ENCODE assay signal across 8 cellular contexts in genomic region chr16:85554114-85554790, GRCh38. TPM values are rescaled to one million over a fixed set of nuclear protein-coding genes. Genes with fewer than 3 reads are reported as not detected.
DNase-seq lines count a peak whose midpoint lies in the region; ATAC-seq and TF ChIP-seq lines count a peak whose summit lies in the region.

No MANE protein-coding gene starts in this region.

- H3K4me2 ChIP-seq in neural cell (ENCODE audit: low read length): peak overlapping the region; percentile 95

- TF ChIP-seq RAD21 in neural cell (conservative IDR thresholded peaks at IDR 0.05): peak; percentile 33

- no peaks in the 10 kb centered on the region for H3K9me3 Mint-ChIP-seq in activated T-helper 1 cell treated with anti-CD3 and anti-CD28 coated beads, Interleukin-12 subunit alpha, Interleukin-12 subunit beta, Interleukin-2, Interleukin-4 antibody, amounts not matched to agents 30 ng/mL and 10 ng/mL and 1 ng/mL, durations not matched to agents 14 hours and 24 hours and 36 hours

- peak; percentile 52 for ATAC-seq in HG03460 (IDR thresholded peaks at IDR 0.05; ENCODE audit: unreplicated experiment)

- H3K4me1 Mint-ChIP-seq in activated T-helper 1 cell treated with anti-CD3 and anti-CD28 coated beads, Interleukin-12 subunit alpha, Interleukin-12 subunit beta, Interleukin-2, Interleukin-4 antibody, amounts not matched to agents 30 ng/mL and 10 ng/mL and 1 ng/mL, durations not matched to agents 14 hours and 24 hours and 36 hours (ENCODE audit: low read depth): peaks cover 34% of the 10 kb centered on the region

- H3K79me2 ChIP-seq in neural cell (replicated peaks; ENCODE audit: insufficient read depth, low read length): peaks cover 47% of the 10 kb centered on the region

- peak overlapping the region; percentile 90 for H3K4me3 Mint-ChIP-seq in activated T-helper 1 cell treated with anti-CD3 and anti-CD28 coated beads, Interleukin-12 subunit alpha, Interleukin-12 subunit beta, Interleukin-2, Interleukin-4 antibody, amounts not matched to agents 30 ng/mL and 10 ng/mL and 1 ng/mL, durations not matched to agents 14 hours and 24 hours and 36 hours

- H2AFZ ChIP-seq in neural cell (ENCODE audit: low read depth, low read length): peak overlapping the region; percentile 8

- peak overlapping the region; percentile 99 for H3K9ac ChIP-seq in neural cell (ENCODE audit: low read length)
- peak overlapping the region; percentile 66 to 67 for H3K9ac ChIP-seq in stomach smooth muscle (ENCODE audit: low read length in 2 of 2)

- H3K4me3 ChIP-seq in Peyer's patch (peak overlapping the region; percentile 50 to 91 (median 76)), fibroblast of pulmonary artery (replicated peaks; ENCODE audit: low read depth, low read length) (peak overlapping the region; percentile 75), neural cell (ENCODE audit: low read length) (peak overlapping the region; percentile 90), stomach smooth muscle (ENCODE audit: low read length in 2 of 2) (peak overlapping the region; percentile 78 to 91)

- intact Hi-C loops in activated T-helper 1 cell treated with anti-CD3 and anti-CD28 coated beads, Interleukin-12 subunit alpha, Interleukin-12 subunit beta, Interleukin-2, Interleukin-4 antibody, amounts not matched to agents 30 ng/mL and 10 ng/mL and 1 ng/mL, durations not matched to agents 14 hours and 24 hours and 36 hours (cut with micrococcal nuclease): loop anchor here (1.0 to 10.0 kb wide), 9 partner anchors 17 to 1039 kb away; no protein-coding TSS in a partner anchor

- H3K27me3 ChIP-seq in Peyer's patch (no peaks in the 10 kb centered on the region), neural cell (ENCODE audit: insufficient read depth, low read depth, low read length) (no peaks in the 10 kb centered on the region), stomach smooth muscle (ENCODE audit: control insufficient read depth in 1 of 2, insufficient read depth in 2 of 2, low read length in 2 of 2) (no peaks in the 10 kb centered on the region)

- TF ChIP-seq CTCF in C4-2B (conservative IDR thresholded peaks at IDR 0.05) (no peak), Peyer's patch (IDR thresholded peaks at IDR 0.05) (no peak), fibroblast of pulmonary artery (IDR thresholded peaks at IDR 0.05; ENCODE audit: low read length, missing control alignments) (no peak), neural cell (IDR thresholded peaks at IDR 0.05; ENCODE audit: poor library complexity, severe bottlenecking) (no peak)

- peak in 1 of 2 donors; percentile 49 for TF ChIP-seq POLR2A in Peyer's patch (IDR thresholded peaks at IDR 0.05)

- H3K4me1 ChIP-seq in Peyer's patch (peaks cover 0 to 41% (median 8%) of the 10 kb centered on the region in 4 donors), stomach smooth muscle (ENCODE audit: control insufficient read depth, insufficient read depth, low read length) (peaks cover 29% of the 10 kb centered on the region)

- DNase-seq in GM19238 (ENCODE audit: insufficient read length, low spot score) (peak; percentile 95), Peyer's patch (peak in 2 of 3 donors; percentile 91 to 94), fibroblast of pulmonary artery (ENCODE audit: low read depth) (peak; percentile 86)
- DNase-seq in activated T-helper 1 cell treated with anti-CD3 and anti-CD28 coated beads, Interleukin-12 subunit alpha, Interleukin-12 subunit beta, Interleukin-2, Interleukin-4 antibody, amounts not matched to agents 30 ng/mL and 10 ng/mL and 1 ng/mL, durations not matched to agents 14 hours and 24 hours and 36 hours (ENCODE audit: low spot score): peak; percentile 75

- H3F3A ChIP-seq in neural cell (ENCODE audit: insufficient read depth, low read length, poor library complexity, severe bottlenecking): no peaks in the 10 kb centered on the region

- H3K27ac ChIP-seq in C4-2B (peak overlapping the region; percentile 99), Peyer's patch (peak overlapping the region; percentile 87 to 96 (median 92)), neural cell (ENCODE audit: low read length) (peak overlapping the region; percentile 99), stomach smooth muscle (ENCODE audit: low read length) (peak overlapping the region; percentile 75)

- no peak for TF ChIP-seq EP300 in neural cell (conservative IDR thresholded peaks at IDR 0.05; ENCODE audit: poor library complexity, severe bottlenecking)

- H3K9me2 ChIP-seq in neural cell (ENCODE audit: insufficient read depth, low read length): no peaks in the 10 kb centered on the region

- H3K36me3 ChIP-seq in Peyer's patch (no peaks in the 10 kb centered on the region), neural cell (ENCODE audit: insufficient read depth, low read length) (no peaks in the 10 kb centered on the region), stomach smooth muscle (ENCODE audit: control insufficient read depth in 2 of 2, insufficient read depth in 2 of 2, low read length in 2 of 2) (no peaks in the 10 kb centered on the region)

- H3K9me3 ChIP-seq in Peyer's patch (no peaks in the 10 kb centered on the region), neural cell (ENCODE audit: low read length) (no peaks in the 10 kb centered on the region), stomach smooth muscle (ENCODE audit: control insufficient read depth in 2 of 2, low read length in 2 of 2) (no peaks in the 10 kb centered on the region)

- H3K27me3 Mint-ChIP-seq in activated T-helper 1 cell treated with anti-CD3 and anti-CD28 coated beads, Interleukin-12 subunit alpha, Interleukin-12 subunit beta, Interleukin-2, Interleukin-4 antibody, amounts not matched to agents 30 ng/mL and 10 ng/mL and 1 ng/mL, durations not matched to agents 14 hours and 24 hours and 36 hours (ENCODE audit: insufficient read depth): peaks cover 5% of the 10 kb centered on the region

- peaks cover 3% of the 10 kb centered on the region for H3K36me3 Mint-ChIP-seq in activated T-helper 1 cell treated with anti-CD3 and anti-CD28 coated beads, Interleukin-12 subunit alpha, Interleukin-12 subunit beta, Interleukin-2, Interleukin-4 antibody, amounts not matched to agents 30 ng/mL and 10 ng/mL and 1 ng/mL, durations not matched to agents 14 hours and 24 hours and 36 hours (ENCODE audit: low read depth)

- H4K20me1 ChIP-seq in neural cell (ENCODE audit: insufficient read depth): peaks cover 8% of the 10 kb centered on the region

- H3K27ac Mint-ChIP-seq in activated T-helper 1 cell treated with anti-CD3 and anti-CD28 coated beads, Interleukin-12 subunit alpha, Interleukin-12 subunit beta, Interleukin-2, Interleukin-4 antibody, amounts not matched to agents 30 ng/mL and 10 ng/mL and 1 ng/mL, durations not matched to agents 14 hours and 24 hours and 36 hours: peak overlapping the region; percentile 95

TF ChIP-seq in neural cell, 6 proteins besides CTCF, POLR2A, EP300 and RAD21:
- TF ChIP-seq SMC3 (conservative IDR thresholded peaks at IDR 0.05; ENCODE audit: poor library complexity) (peak; percentile 34), POLR2AphosphoS5 (IDR thresholded peaks at IDR 0.05) (peak; percentile 61), EZH2 (IDR thresholded peaks at IDR 0.05; ENCODE audit: borderline replicate concordance, insufficient read depth, low read length, poor library complexity, severe bottlenecking) (no peak), MXI1 (conservative IDR thresholded peaks at IDR 0.05; ENCODE audit: poor library complexity, severe bottlenecking) (peak; percentile 61), TAF1 (IDR thresholded peaks at IDR 0.05; ENCODE audit: low read depth) (peak; percentile 26)
- TF ChIP-seq, protein P1, sequence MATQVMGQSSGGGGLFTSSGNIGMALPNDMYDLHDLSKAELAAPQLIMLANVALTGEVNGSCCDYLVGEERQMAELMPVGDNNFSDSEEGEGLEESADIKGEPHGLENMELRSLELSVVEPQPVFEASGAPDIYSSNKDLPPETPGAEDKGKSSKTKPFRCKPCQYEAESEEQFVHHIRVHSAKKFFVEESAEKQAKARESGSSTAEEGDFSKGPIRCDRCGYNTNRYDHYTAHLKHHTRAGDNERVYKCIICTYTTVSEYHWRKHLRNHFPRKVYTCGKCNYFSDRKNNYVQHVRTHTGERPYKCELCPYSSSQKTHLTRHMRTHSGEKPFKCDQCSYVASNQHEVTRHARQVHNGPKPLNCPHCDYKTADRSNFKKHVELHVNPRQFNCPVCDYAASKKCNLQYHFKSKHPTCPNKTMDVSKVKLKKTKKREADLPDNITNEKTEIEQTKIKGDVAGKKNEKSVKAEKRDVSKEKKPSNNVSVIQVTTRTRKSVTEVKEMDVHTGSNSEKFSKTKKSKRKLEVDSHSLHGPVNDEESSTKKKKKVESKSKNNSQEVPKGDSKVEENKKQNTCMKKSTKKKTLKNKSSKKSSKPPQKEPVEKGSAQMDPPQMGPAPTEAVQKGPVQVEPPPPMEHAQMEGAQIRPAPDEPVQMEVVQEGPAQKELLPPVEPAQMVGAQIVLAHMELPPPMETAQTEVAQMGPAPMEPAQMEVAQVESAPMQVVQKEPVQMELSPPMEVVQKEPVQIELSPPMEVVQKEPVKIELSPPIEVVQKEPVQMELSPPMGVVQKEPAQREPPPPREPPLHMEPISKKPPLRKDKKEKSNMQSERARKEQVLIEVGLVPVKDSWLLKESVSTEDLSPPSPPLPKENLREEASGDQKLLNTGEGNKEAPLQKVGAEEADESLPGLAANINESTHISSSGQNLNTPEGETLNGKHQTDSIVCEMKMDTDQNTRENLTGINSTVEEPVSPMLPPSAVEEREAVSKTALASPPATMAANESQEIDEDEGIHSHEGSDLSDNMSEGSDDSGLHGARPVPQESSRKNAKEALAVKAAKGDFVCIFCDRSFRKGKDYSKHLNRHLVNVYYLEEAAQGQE (IDR thresholded peaks at IDR 0.05; ENCODE audit: borderline replicate concordance): peak; percentile 41

RNA-seq across cellular contexts. Expression of gene GSE1, which starts 58.9 kb away (rescaled TPM):
- total RNA-seq in Peyer's patch: 100 to 1,000 TPM in 3 of 4 donors, 10 to 100 TPM in 1; 79.7 to 196 (median 143) TPM
- total RNA-seq in activated T-helper 1 cell treated with anti-CD3 and anti-CD28 coated beads, Interleukin-12 subunit alpha, Interleukin-12 subunit beta, Interleukin-2, Interleukin-4 antibody, amounts not matched to agents 30 ng/mL and 10 ng/mL and 1 ng/mL, durations not matched to agents 14 hours and 24 hours and 36 hours: 35.2 and 35.3 TPM in 2 replicates
- polyA plus RNA-seq in neural cell: 35.6 and 38.3 TPM in 2 replicates
- 65.7 and 89.0 TPM in 2 replicates for polyA minus RNA-seq in neural cell

Comparison
In these comparisons a context has a peak if more than half of its experiments do, and no peak if none do; other contexts are left out.
1. Peak in every context shown above with its lines: DNase-seq, ATAC-seq, H3K4me3 ChIP-seq and H3K27ac ChIP-seq.